11 cellular contexts compared by ENCODE assay signal in the genomic region with DNA sequence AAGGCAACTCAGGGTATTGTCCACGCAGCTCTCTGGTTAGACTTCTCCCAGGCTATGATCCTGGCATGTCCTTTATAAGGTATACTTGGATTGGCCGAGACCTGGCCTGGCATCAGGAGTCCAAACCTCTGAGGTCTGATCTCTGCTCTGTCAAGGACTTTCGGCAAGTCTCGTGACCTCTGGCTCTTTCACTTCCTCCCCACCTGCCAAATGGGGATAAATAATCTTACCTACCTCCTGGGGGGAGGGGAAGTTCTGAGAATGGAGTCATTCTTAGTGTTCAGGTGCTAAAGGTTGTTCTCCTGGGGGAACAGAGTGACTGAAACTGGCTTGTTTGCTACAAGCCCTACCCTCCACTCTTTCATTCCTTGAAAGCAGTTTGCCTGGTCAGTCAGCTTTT. TPM values are rescaled to one million over a fixed set of nuclear protein-coding genes. Genes with fewer than 3 reads are reported as not detected.
DNase-seq lines count a peak whose midpoint lies in the region; ATAC-seq and TF ChIP-seq lines count a peak whose summit lies in the region.
"Had no signal": no experiment of that assay in that cellular context is flagged by ENCODE, and none has a peak within 500 bp of the region (broad histone marks: within the 10 kb centered on the region; RNA-seq: fewer than 3 reads in every experiment).

No MANE protein-coding gene starts in this region.

- H3K9me3 ChIP-seq in KOPT-K1 (ENCODE audit: insufficient read depth, low read length, poor library complexity, severe bottlenecking): no peaks in the 10 kb centered on the region
- no peaks in the 10 kb centered on the region for H3K9me3 ChIP-seq in subcutaneous abdominal adipose tissue (ENCODE audit: control insufficient read depth in 5 of 5, low read length in 5 of 5)
- no peaks in the 10 kb centered on the region for H3K9me3 ChIP-seq in colonic mucosa
- H3K9me3 ChIP-seq: tibial nerve had no signal

- H3K4me1 Mint-ChIP-seq in activated naive CD4-positive, alpha-beta T cell treated with anti-CD3 and anti-CD28 coated beads, Interleukin-2, amount 50 U/mL, for 24 hours: peaks cover 75% of the 10 kb centered on the region

- H3K4me1 ChIP-seq in subcutaneous abdominal adipose tissue (ENCODE audit: control insufficient read depth in 5 of 5, insufficient read depth in 5 of 5, low read length in 5 of 5) (peaks cover 0 to 43% (median 33%) of the 10 kb centered on the region in 5 donors), colonic mucosa (no peaks in the 10 kb centered on the region)

- peak overlapping the region; percentile 98 for H3K27ac ChIP-seq in KOPT-K1 (ENCODE audit: low read depth, low read length, poor library complexity, severe bottlenecking)
- peak overlapping the region; percentile 80 for H3K27ac ChIP-seq in subcutaneous abdominal adipose tissue (ENCODE audit: low read depth, low read length)
- H3K27ac ChIP-seq in colonic mucosa: no peak overlapping the region

- no peaks in the 10 kb centered on the region for H3K27me3 Mint-ChIP-seq in activated naive CD4-positive, alpha-beta T cell treated with anti-CD3 and anti-CD28 coated beads, Interleukin-2, amount 50 U/mL, for 24 hours

- peak overlapping the region; percentile 30 for H3K27ac Mint-ChIP-seq in activated naive CD4-positive, alpha-beta T cell treated with anti-CD3 and anti-CD28 coated beads, Interleukin-2, amount 50 U/mL, for 24 hours

- intact Hi-C loops in colonic mucosa (cut with DNase I): no loop called here

- TF ChIP-seq CTCF in colonic mucosa (IDR thresholded peaks at IDR 0.05): no peak

- no peaks in the 10 kb centered on the region for H3K27me3 ChIP-seq in subcutaneous abdominal adipose tissue (ENCODE audit: control insufficient read depth in 5 of 5, insufficient read depth in 4 of 5, low read length in 5 of 5)
- no peaks in the 10 kb centered on the region for H3K27me3 ChIP-seq in colonic mucosa
- H3K27me3 ChIP-seq: tibial nerve had no signal

- no peak overlapping the region for H3K4me3 Mint-ChIP-seq in activated naive CD4-positive, alpha-beta T cell treated with anti-CD3 and anti-CD28 coated beads, Interleukin-2, amount 50 U/mL, for 24 hours

- H3K36me3 ChIP-seq in KOPT-K1 (ENCODE audit: insufficient read depth, low read length): peaks cover 92% of the 10 kb centered on the region
- peaks cover 6 to 66% (median 50%) of the 10 kb centered on the region in 5 donors for H3K36me3 ChIP-seq in subcutaneous abdominal adipose tissue (ENCODE audit: control insufficient read depth in 5 of 5, insufficient read depth in 5 of 5, low read length in 5 of 5)
- H3K36me3 ChIP-seq in colonic mucosa: no peaks in the 10 kb centered on the region

- H3K36me3 Mint-ChIP-seq in activated naive CD4-positive, alpha-beta T cell treated with anti-CD3 and anti-CD28 coated beads, Interleukin-2, amount 50 U/mL, for 24 hours: peaks cover 10% of the 10 kb centered on the region

- H3K4me3 ChIP-seq in subcutaneous abdominal adipose tissue (ENCODE audit: low read depth in 1 of 5, low read length in 5 of 5) (no peak overlapping the region), colonic mucosa (no peak overlapping the region)
- H3K4me3 ChIP-seq: tibial nerve had no signal

- H3K9me3 Mint-ChIP-seq in activated naive CD4-positive, alpha-beta T cell treated with anti-CD3 and anti-CD28 coated beads, Interleukin-2, amount 50 U/mL, for 24 hours: no peaks in the 10 kb centered on the region

- H3K9ac ChIP-seq in subcutaneous abdominal adipose tissue (ENCODE audit: low read length in 5 of 5): no peak overlapping the region
- no peak overlapping the region for H3K9ac ChIP-seq in colonic mucosa (ENCODE audit: low read depth in 2 of 2, low read length in 2 of 2)

- DNase-seq in activated naive CD4-positive, alpha-beta T cell treated with Interleukin-2 at 50 U/mL for 16 hours: no peak
- no peak for DNase-seq in colonic mucosa
- DNase-seq in stimulated activated CD4-positive, alpha-beta T cell treated with anti-CD3 and anti-CD28 coated beads, Interleukin-4, amount 100 ng/mL, for 4 hours: no peak
- DNase-seq: foreskin melanocyte, OCI-M1 had no signal

- peak; percentile 80 for ATAC-seq in GM21786 (IDR thresholded peaks at IDR 0.05; ENCODE audit: unreplicated experiment)
- no peak for ATAC-seq in HG02973 (IDR thresholded peaks at IDR 0.05; ENCODE audit: unreplicated experiment)

RNA-seq across cellular contexts. Expression of gene ATXN1L, which starts 7.6 kb away (rescaled TPM):
- 10 to 100 TPM; 19.4 to 26.1 TPM for total RNA-seq in colonic mucosa

RNA-seq across cellular contexts. Expression of gene ZNF821, which starts 30.6 kb away (rescaled TPM):
- 10 to 100 TPM in 1 of 2 donors, 1 to 10 TPM in 1; 6.3 to 10.1 TPM for total RNA-seq in colonic mucosa

RNA-seq across cellular contexts. Expression of gene IST1, which starts 41.9 kb away (rescaled TPM):
- 100 to 1,000 TPM; 180 to 304 TPM for total RNA-seq in colonic mucosa

RNA-seq across cellular contexts. Expression of gene AP1G1, which starts 44.8 kb away (rescaled TPM):
- total RNA-seq in colonic mucosa: 100 to 1,000 TPM; 101 to 102 TPM
